ENCODE assay signal across 19 cellular contexts in genomic region chr5:166786889-166787288, GRCh38.
"Had no signal": no experiment of that assay in that cellular context is flagged by ENCODE, and none has a peak within 500 bp of the region (broad histone marks: within the 10 kb centered on the region; RNA-seq: fewer than 3 reads in every experiment).

No MANE protein-coding gene starts in this region.

- H3K4me1 Mint-ChIP-seq: immature natural killer cell; naive thymus-derived CD8-positive, alpha-beta T cell had no signal

- H3K9me3 ChIP-seq: esophagus muscularis mucosa, gastrocnemius medialis, left ventricle myocardium inferior, pancreas had no signal

- H3K27ac Mint-ChIP-seq: immature natural killer cell; naive thymus-derived CD8-positive, alpha-beta T cell; progenitor cell of endocrine pancreas; type B pancreatic cell had no signal

- H3K27ac ChIP-seq: epithelial cell of prostate, esophagus muscularis mucosa, gastrocnemius medialis, left ventricle myocardium inferior, pancreas had no signal

- H3K4me3 Mint-ChIP-seq: immature natural killer cell; naive thymus-derived CD8-positive, alpha-beta T cell; type B pancreatic cell had no signal

- H3K27me3 ChIP-seq: gastrocnemius medialis, pancreas had no signal

- DNase-seq: effector memory CD4-positive, alpha-beta T cell; gastrocnemius medialis; glutamatergic neuron; immature natural killer cell; kidney; left cardiac atrium; left ventricle myocardium inferior; mucosa of descending colon; naive thymus-derived CD8-positive, alpha-beta T cell; nucleus accumbens; pancreas; right cardiac atrium; small intestine; stimulated activated CD4-positive, alpha-beta T cell treated with anti-CD3 and anti-CD28 coated beads, Interleukin-2, amount 100 ng/mL, for 48 hours; stimulated activated naive CD4-positive, alpha-beta T cell treated with Interleukin-2 at 50 U/mL for 16 hours had no signal

- H3K27me3 Mint-ChIP-seq: naive thymus-derived CD8-positive, alpha-beta T cell; type B pancreatic cell had no signal

- H3K4me3 ChIP-seq: esophagus muscularis mucosa, gastrocnemius medialis, left ventricle myocardium inferior, mucosa of descending colon, pancreas had no signal

- H3K4me1 ChIP-seq: gastrocnemius medialis, left ventricle myocardium inferior, pancreas had no signal

- H3K36me3 ChIP-seq: esophagus muscularis mucosa, gastrocnemius medialis, left ventricle myocardium inferior, pancreas had no signal

- H3K36me3 Mint-ChIP-seq: immature natural killer cell; naive thymus-derived CD8-positive, alpha-beta T cell; type B pancreatic cell had no signal
